18 cellular contexts compared by ENCODE assay signal in genomic region chrX:22575161-22575845, GRCh38.
DNase-seq lines count a peak whose midpoint lies in the region; TF ChIP-seq lines count a peak whose summit lies in the region.
"Had no signal": no experiment of that assay in that cellular context is flagged by ENCODE, and none has a peak within 500 bp of the region (broad histone marks: within the 10 kb centered on the region; RNA-seq: fewer than 3 reads in every experiment).

No MANE protein-coding gene starts in this region.

- H3K36me3 ChIP-seq in OCI-LY7 (ENCODE audit: insufficient read depth, low read length), result no peaks in the 10 kb centered on the region
- H3K36me3 ChIP-seq: neural progenitor cell, transverse colon had no signal

- CTCF ChIA-PET in OCI-LY7 (lab: Charles Lee; ENCODE audit: unreplicated experiment), result no interaction called here

- DNase-seq in AG20443 (ENCODE audit: low spot score), result peak; percentile 11
- peak; percentile 43 for DNase-seq in HT1080 (ENCODE audit: low read depth)
- DNase-seq in astrocyte of the spinal cord (ENCODE audit: low read depth, low spot score), result peak; percentile 8
- DNase-seq in fibroblast of the aortic adventitia (ENCODE audit: low read depth), result peak; percentile 65
- DNase-seq in OCI-LY7 (ENCODE audit: low spot score), result no peak
- DNase-seq in activated CD8-positive, alpha-beta memory T cell treated with anti-CD3 and anti-CD28 coated beads, Interleukin-2, amount 50 U/mL, for 48 hours, result no peak
- no peak for DNase-seq in inferior parietal cortex (ENCODE audit: extremely low spot score)
- DNase-seq in activated CD4-positive, alpha-beta T cell treated with anti-CD3 and anti-CD28 coated beads for 1 hour, result no peak
- DNase-seq: CD4-positive, CD25-positive, alpha-beta regulatory T cell; effector CD8-positive, alpha-beta T cell; GOT3; NCI-H1048; NCI-H187; stimulated activated CD4-positive, alpha-beta T cell treated with anti-CD3 and anti-CD28 coated beads, Interleukin-15, amount 100 ng/mL, for 24 hours; transverse colon had no signal

- no peaks in the 10 kb centered on the region for H3K9me2 ChIP-seq in OCI-LY7 (ENCODE audit: insufficient read depth, low read length)

- no peaks in the 10 kb centered on the region for H3K9me3 ChIP-seq in OCI-LY7 (ENCODE audit: low read length)
- H3K9me3 ChIP-seq: transverse colon had no signal

- H3K27ac ChIP-seq in OCI-LY7 (ENCODE audit: low read depth, low read length, poor library complexity, severe bottlenecking), result no peak overlapping the region
- H3K27ac ChIP-seq: neural progenitor cell, transverse colon had no signal

- H3K4me1 ChIP-seq in OCI-LY7 (ENCODE audit: insufficient read depth, low read length, poor library complexity, severe bottlenecking), result no peaks in the 10 kb centered on the region
- H3K4me1 ChIP-seq: neural progenitor cell, transverse colon had no signal

- H4K20me1 ChIP-seq in OCI-LY7 (ENCODE audit: insufficient read depth, low read length), result no peaks in the 10 kb centered on the region

- BruUV-seq in OCI-LY7 (replicated peaks; lab: Mats Ljungman, UMichigan), result no TSS peak

- TF ChIP-seq CTCF in astrocyte of the spinal cord (IDR thresholded peaks at IDR 0.05; ENCODE audit: low read depth, low read length), result no peak
- no peak for TF ChIP-seq CTCF in fibroblast of the aortic adventitia (IDR thresholded peaks at IDR 0.05; ENCODE audit: insufficient read depth, low read length)
- no peak for TF ChIP-seq CTCF in OCI-LY7 (conservative IDR thresholded peaks at IDR 0.05; ENCODE audit: low read length)

- intact Hi-C loops in OCI-LY7 (cut with micrococcal nuclease; ENCODE audit: unreplicated experiment), result no loop called here

- no peaks in the 10 kb centered on the region for H3K79me2 ChIP-seq in OCI-LY7 (ENCODE audit: insufficient read depth, low read depth, low read length)

- POLR2A ChIA-PET in OCI-LY7 (lab: Charles Lee), result no interaction called here

- H3K4me2 ChIP-seq in OCI-LY7 (ENCODE audit: low read length), result no peak overlapping the region
- H3K4me2 ChIP-seq: neural progenitor cell had no signal

- H2AFZ ChIP-seq in OCI-LY7 (ENCODE audit: low read length), result no peak overlapping the region
- H2AFZ ChIP-seq: neural progenitor cell had no signal

- H3K4me3 ChIP-seq in astrocyte of the spinal cord (ENCODE audit: low read depth, low read length) (no peak overlapping the region), fibroblast of the aortic adventitia (ENCODE audit: low read depth, low read length) (no peak overlapping the region), OCI-LY7 (ENCODE audit: low read depth, low read length, poor library complexity, severe bottlenecking) (no peak overlapping the region)
- H3K4me3 ChIP-seq: K562, lung, neural progenitor cell, transverse colon had no signal

- in situ Hi-C loops in astrocyte of the spinal cord (cut with HindIII; ENCODE audit: low sequenced_read_pairs), result no loop called here

Comparison
In these comparisons a context has a peak if more than half of its experiments do, and no peak if none do; other contexts are left out.
1. DNase-seq: peak in AG20443 (single experiment), HT1080 (single experiment), astrocyte of the spinal cord (single experiment) and fibroblast of the aortic adventitia (single experiment); none in OCI-LY7 (single experiment), activated CD8-positive, alpha-beta memory T cell treated with anti-CD3 and anti-CD28 coated beads, Interleukin-2, amount 50 U/mL, for 48 hours (single experiment), inferior parietal cortex (single experiment) and activated CD4-positive, alpha-beta T cell treated with anti-CD3 and anti-CD28 coated beads for 1 hour (single experiment).